26 cellular contexts compared by ENCODE assay signal in genomic region chr6:45903959-45904358, GRCh38.
"Had no signal": no experiment of that assay in that cellular context is flagged by ENCODE, and none has a peak within 500 bp of the region (broad histone marks: within the 10 kb centered on the region; RNA-seq: fewer than 3 reads in every experiment).

No MANE protein-coding gene starts in this region.

- H3K4me3 ChIP-seq: colonic mucosa, coronary artery, dorsolateral prefrontal cortex, esophagus squamous epithelium, gastrocnemius medialis, gastroesophageal sphincter, heart left ventricle, heart right ventricle had no signal

- FAIRE-seq: colon, endometrium, endothelial cell of umbilical vein, frontal cortex had no signal

- H3K9me3 ChIP-seq: colonic mucosa, esophagus squamous epithelium, gastrocnemius medialis, heart left ventricle, heart right ventricle had no signal

- H3K27ac ChIP-seq: colonic mucosa, coronary artery, dorsolateral prefrontal cortex, epithelial cell of prostate, esophagus squamous epithelium, foreskin keratinocyte, gastrocnemius medialis, gastroesophageal sphincter, heart left ventricle, heart right ventricle had no signal

- ATAC-seq: effector memory CD8-positive, alpha-beta T cell; esophagus mucosa; foreskin keratinocyte; gastrocnemius medialis; gastroesophageal sphincter; heart left ventricle; heart right ventricle had no signal

- DNase-seq: colonic mucosa; cortex of kidney; dermis blood vessel endothelial cell; dorsolateral prefrontal cortex; effector CD4-positive, alpha-beta T cell; effector CD8-positive, alpha-beta T cell; effector memory CD4-positive, alpha-beta T cell; effector memory CD8-positive, alpha-beta T cell; endodermal cell; erythroblast; esophagus squamous epithelium; foreskin fibroblast; foreskin keratinocyte; gastrocnemius medialis; glutamatergic neuron; head of caudate nucleus; heart left ventricle; heart right ventricle had no signal

- H3K36me3 ChIP-seq: colonic mucosa, esophagus squamous epithelium, gastroesophageal sphincter had no signal

- H3K4me1 ChIP-seq: colonic mucosa, esophagus squamous epithelium, foreskin keratinocyte, gastroesophageal sphincter had no signal

- H3K27me3 ChIP-seq: colonic mucosa, dorsolateral prefrontal cortex, esophagus squamous epithelium, gastrocnemius medialis, gastroesophageal sphincter, heart left ventricle, heart right ventricle had no signal
